Comparison of ENCODE assay signal across 10 cellular contexts in genomic region chr1:164440222-164440621, GRCh38.
DNase-seq lines count a peak whose midpoint lies in the region; ATAC-seq, FAIRE-seq and TF ChIP-seq lines count a peak whose summit lies in the region.
"Had no signal": no experiment of that assay in that cellular context is flagged by ENCODE, and none has a peak within 500 bp of the region (broad histone marks: within the 10 kb centered on the region; RNA-seq: fewer than 3 reads in every experiment).

No MANE protein-coding gene starts in this region.

- no peak overlapping the region for H3K9ac ChIP-seq in GM23248

- no peak overlapping the region for H3K27ac ChIP-seq in GM23248
- no peak overlapping the region for H3K27ac ChIP-seq in small intestine (ENCODE audit: low read depth in 1 of 2, low read length in 1 of 2)
- no peak overlapping the region for H3K27ac ChIP-seq in esophagus squamous epithelium

- no peak for TF ChIP-seq POLR2A in esophagus squamous epithelium (IDR thresholded peaks at IDR 0.05)

- peak in 1 of 6 experiments; percentile 22 for TF ChIP-seq CTCF in esophagus squamous epithelium (IDR thresholded peaks at IDR 0.05)

- no peaks in the 10 kb centered on the region for H3K9me2 ChIP-seq in GM23248 (ENCODE audit: insufficient read depth)

- H3K4me1 ChIP-seq in GM23248 (ENCODE audit: insufficient read depth) (0 out of 2 replicates have a peak, but pooled peaks cover 5% of the 10 kb centered on the region), small intestine (ENCODE audit: control insufficient read depth in 2 of 2, insufficient read depth in 1 of 2, low read depth in 1 of 2, low read length in 1 of 2) (no peaks in the 10 kb centered on the region), esophagus squamous epithelium (no peaks in the 10 kb centered on the region)

- H3K27me3 ChIP-seq in GM23248 (replicated peaks; ENCODE audit: insufficient read depth) (no peaks in the 10 kb centered on the region; the same call in 1 of the 2 replicates), small intestine (ENCODE audit: control insufficient read depth in 2 of 2, insufficient read depth in 2 of 2, low read length in 2 of 2) (no peaks in the 10 kb centered on the region), esophagus squamous epithelium (no peaks in the 10 kb centered on the region)

- peak; percentile 41 for DNase-seq in GM23248
- peak; percentile 10 for DNase-seq in SK-N-DZ (ENCODE audit: low spot score)
- DNase-seq in left cardiac atrium: peak; percentile 17
- DNase-seq in small intestine: peak; percentile 11
- no peak for DNase-seq in NK-92 (lab: John Stamatoyannopoulos, UW; ENCODE audit: unreplicated experiment)
- no peak for DNase-seq in esophagus squamous epithelium (lab: John Stamatoyannopoulos, UW)
- no peak for DNase-seq in cortex of kidney (lab: John Stamatoyannopoulos, UW)
- DNase-seq: activated gamma-delta T cell treated with Interleukin-2 at 50 U/mL for 16 hours, NCI-H345 had no signal

- no peak overlapping the region for H3K4me2 ChIP-seq in GM23248 (ENCODE audit: unreplicated experiment)

- no peaks in the 10 kb centered on the region for H3K36me3 ChIP-seq in GM23248 (ENCODE audit: low read depth)
- no peaks in the 10 kb centered on the region for H3K36me3 ChIP-seq in small intestine (ENCODE audit: control insufficient read depth in 2 of 2, insufficient read depth in 2 of 2, low read length in 2 of 2)
- no peaks in the 10 kb centered on the region for H3K36me3 ChIP-seq in esophagus squamous epithelium

- H2AFZ ChIP-seq in GM23248: no peak overlapping the region

- peak; percentile 93 to 97 for ATAC-seq in left cardiac atrium
- ATAC-seq in HG03378 (IDR thresholded peaks at IDR 0.05; ENCODE audit: unreplicated experiment): no peak

- H3K79me2 ChIP-seq in GM23248 (ENCODE audit: insufficient read depth): no peaks in the 10 kb centered on the region

- H3K4me3 ChIP-seq in GM23248: no peak overlapping the region
- H3K4me3 ChIP-seq in small intestine (ENCODE audit: low read depth in 1 of 2, low read length in 2 of 2): no peak overlapping the region
- no peak overlapping the region for H3K4me3 ChIP-seq in esophagus squamous epithelium

- FAIRE-seq in small intestine (lab: Jason Lieb, UNC): no peak

- in situ Hi-C loops in GM23248 (cut with MboI): no loop called here

- H4K20me1 ChIP-seq in GM23248 (ENCODE audit: insufficient read depth): no peaks in the 10 kb centered on the region

- H3F3A ChIP-seq in GM23248 (ENCODE audit: insufficient read depth): no peaks in the 10 kb centered on the region

- intact Hi-C loops in left cardiac atrium (cut with DNase I): loop anchor here in 1 of 2 donors (2.0 kb wide), 1 partner anchor 347 kb away; no protein-coding TSS in a partner anchor
- intact Hi-C loops in esophagus squamous epithelium (cut with DNase I): no loop called here

- H3K9me3 ChIP-seq in GM23248 (ENCODE audit: low read depth) (no peaks in the 10 kb centered on the region), small intestine (ENCODE audit: control insufficient read depth, low read depth) (no peaks in the 10 kb centered on the region), esophagus squamous epithelium (no peaks in the 10 kb centered on the region)

Comparison
In these comparisons a context has a peak if more than half of its experiments do, and no peak if none do; other contexts are left out.
1. DNase-seq: peak in GM23248 (single experiment), SK-N-DZ (single experiment), left cardiac atrium (single experiment) and small intestine (single experiment); none in NK-92 (single experiment), esophagus squamous epithelium (single experiment) and cortex of kidney (single experiment).